14 cellular contexts compared by ENCODE assay signal in the genomic region with DNA sequence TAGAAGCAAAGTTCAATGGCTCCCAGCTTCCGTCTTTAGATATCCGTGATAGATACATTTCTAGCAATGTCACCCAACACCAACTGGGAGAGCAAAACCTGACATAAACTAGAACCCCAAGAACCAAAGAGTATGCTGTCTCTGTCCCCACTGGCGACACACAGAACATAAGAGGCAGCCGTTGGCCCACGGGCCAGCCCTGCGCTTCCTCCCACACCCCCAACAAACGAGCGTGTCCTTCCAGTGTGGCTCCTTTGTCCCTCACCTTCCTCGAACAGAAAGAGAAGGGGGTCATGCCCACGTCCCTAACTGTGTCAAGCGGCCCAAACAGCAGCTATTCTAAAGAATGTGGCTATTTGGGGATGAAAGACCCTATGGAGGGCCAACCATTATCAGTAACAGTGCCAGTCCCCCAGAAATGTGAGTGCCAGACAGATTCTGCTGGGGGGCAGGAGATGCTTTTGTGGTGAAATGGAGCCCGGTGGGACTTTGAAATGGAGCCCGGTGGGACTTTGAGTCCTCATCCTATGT.
"Had no signal": no experiment of that assay in that cellular context is flagged by ENCODE, and none has a peak within 500 bp of the region (broad histone marks: within the 10 kb centered on the region; RNA-seq: fewer than 3 reads in every experiment).

No MANE protein-coding gene starts in this region.

- H3K27ac ChIP-seq: dorsolateral prefrontal cortex, gastroesophageal sphincter, left lung, transverse colon had no signal

- H3K36me3 Mint-ChIP-seq: naive B cell; stimulated activated effector memory CD8-positive, alpha-beta T cell treated with anti-CD3 and anti-CD28 coated beads, Interleukin-12 subunit alpha, Interleukin-12 subunit beta, amount 100 ng/mL, for 72 hours had no signal

- H3K9me3 Mint-ChIP-seq: activated T-helper 1 cell treated with anti-CD3 and anti-CD28 coated beads, Interleukin-12 subunit alpha, Interleukin-12 subunit beta, Interleukin-2, Interleukin-4 antibody, amounts not matched to agents 30 ng/mL and 10 ng/mL and 1 ng/mL, durations not matched to agents 14 hours and 24 hours and 36 hours; naive B cell; stimulated activated effector memory CD8-positive, alpha-beta T cell treated with anti-CD3 and anti-CD28 coated beads, Interleukin-12 subunit alpha, Interleukin-12 subunit beta, amount 100 ng/mL, for 72 hours; T-helper 2 cell treated with Interferon-gamma antibody and Interleukin-4, amounts not matched to agents 5 μg/mL and 100 μg/mL, for 36 hours had no signal

- H3K36me3 ChIP-seq: gastroesophageal sphincter, left lung, transverse colon had no signal

- ATAC-seq: gastroesophageal sphincter, left lung had no signal

- H3K4me1 ChIP-seq: gastroesophageal sphincter, left lung, transverse colon had no signal

- H3K4me3 Mint-ChIP-seq: activated T-helper 1 cell treated with anti-CD3 and anti-CD28 coated beads, Interleukin-12 subunit alpha, Interleukin-12 subunit beta, Interleukin-2, Interleukin-4 antibody, amounts not matched to agents 30 ng/mL and 10 ng/mL and 1 ng/mL, durations not matched to agents 14 hours and 24 hours and 36 hours; T-helper 2 cell treated with Interferon-gamma antibody and Interleukin-4, amounts not matched to agents 5 μg/mL and 100 μg/mL, for 36 hours had no signal

- H3K4me3 ChIP-seq: gastroesophageal sphincter, left lung, transverse colon had no signal

- H3K27me3 ChIP-seq: gastroesophageal sphincter, transverse colon had no signal

- H3K9me3 ChIP-seq: gastroesophageal sphincter, left lung, transverse colon had no signal

- FAIRE-seq: endometrium, keratinocyte had no signal

- H3K27ac Mint-ChIP-seq: T-helper 2 cell treated with Interferon-gamma antibody and Interleukin-4, amounts not matched to agents 5 μg/mL and 100 μg/mL, for 36 hours had no signal

- DNase-seq: activated naive CD4-positive, alpha-beta T cell; dorsolateral prefrontal cortex; left lung; naive B cell; stimulated activated CD4-positive, alpha-beta T cell treated with anti-CD3 and anti-CD28 coated beads, Interleukin-12 subunit alpha, Interleukin-12 subunit beta, amount 100 ng/mL, for 4 hours; substantia nigra; SW 1271; transverse colon had no signal
